Comparison of ENCODE assay signal across 13 cellular contexts in genomic region chr9:15349892-15350761, GRCh38. TPM values are rescaled to one million over a fixed set of nuclear protein-coding genes. Genes with fewer than 3 reads are reported as not detected.
A peak's percentile ranks its signal among the peaks of the same experiment; 100 is the strongest.
DNase-seq lines count a peak whose midpoint lies in the region; ATAC-seq and TF ChIP-seq lines count a peak whose summit lies in the region.
"Had no signal": no experiment of that assay in that cellular context is flagged by ENCODE, and none has a peak within 500 bp of the region (broad histone marks: within the 10 kb centered on the region; RNA-seq: fewer than 3 reads in every experiment).

No MANE protein-coding gene starts in this region.

- H3K9me3 Mint-ChIP-seq in Calu3 (ENCODE audit: low read depth, unreplicated experiment): no peaks in the 10 kb centered on the region
- H3K9me3 Mint-ChIP-seq: stimulated activated naive CD8-positive, alpha-beta T cell treated with anti-CD3 and anti-CD28 coated beads, Interleukin-15, Interleukin-2, amounts not matched to agents 100 ng/mL and 50 ng/mL, for 24 hours had no signal

- H3K27me3 Mint-ChIP-seq in Calu3 (ENCODE audit: unreplicated experiment): no peaks in the 10 kb centered on the region
- H3K27me3 Mint-ChIP-seq: activated naive CD8-positive, alpha-beta T cell; stimulated activated naive CD8-positive, alpha-beta T cell treated with anti-CD3 and anti-CD28 coated beads, Interleukin-15, Interleukin-2, amounts not matched to agents 100 ng/mL and 50 ng/mL, for 24 hours had no signal

- no peak for TF ChIP-seq CTCF in Calu3 (IDR thresholded peaks at IDR 0.05; ENCODE audit: unreplicated experiment)
- TF ChIP-seq CTCF in mucosa of descending colon (IDR thresholded peaks at IDR 0.05): no peak

- no peaks in the 10 kb centered on the region for H3K9me3 ChIP-seq in mucosa of descending colon
- H3K9me3 ChIP-seq: lower lobe of right lung had no signal

- no peaks in the 10 kb centered on the region for H3K36me3 ChIP-seq in mucosa of descending colon (ENCODE audit: low read depth)
- H3K36me3 ChIP-seq: lower lobe of right lung had no signal

- no peaks in the 10 kb centered on the region for H3K36me3 Mint-ChIP-seq in Calu3 (ENCODE audit: insufficient read depth, unreplicated experiment)
- H3K36me3 Mint-ChIP-seq: activated naive CD8-positive, alpha-beta T cell had no signal

- BruUV-seq in Calu3 (replicated peaks; lab: Mats Ljungman, UMichigan): no TSS peak

- no peak overlapping the region for H3K4me3 ChIP-seq in mucosa of descending colon
- H3K4me3 ChIP-seq: lower lobe of right lung had no signal

- peaks cover 7% of the 10 kb centered on the region for H3K4me1 Mint-ChIP-seq in Calu3 (ENCODE audit: low read depth, unreplicated experiment)

- DNase-seq in Calu3 (peak; percentile 29), HS-27A (ENCODE audit: low read depth) (peak; percentile 27), SHP77 treated with DMSO at 0.1 percent for 48 hours (lab: John Stamatoyannopoulos, UW) (peak; percentile 20), mucosa of descending colon (peak in 1 of 3 donors; percentile 69), SW 1271 (lab: John Stamatoyannopoulos, UW) (no peak)
- no peak for DNase-seq in activated CD8-positive, alpha-beta memory T cell treated with anti-CD3 and anti-CD28 coated beads for 24 hours
- DNase-seq: lower lobe of right lung, NCI-H187 treated with DMSO at 0.1 percent for 48 hours, right cardiac atrium had no signal

- CTCF ChIA-PET in Calu3 (lab: Charles Lee): no interaction called here

- peak; percentile 88 for ATAC-seq in mucosa of descending colon
- no peak for ATAC-seq in HG03045 (IDR thresholded peaks at IDR 0.05; ENCODE audit: unreplicated experiment)
- ATAC-seq in HG03442 (IDR thresholded peaks at IDR 0.05; ENCODE audit: unreplicated experiment): no peak
- ATAC-seq: lower lobe of right lung, right cardiac atrium had no signal

- no peak overlapping the region for H3K4me3 Mint-ChIP-seq in Calu3 (ENCODE audit: low read depth, unreplicated experiment)
- H3K4me3 Mint-ChIP-seq: activated naive CD8-positive, alpha-beta T cell; stimulated activated naive CD8-positive, alpha-beta T cell treated with anti-CD3 and anti-CD28 coated beads, Interleukin-15, Interleukin-2, amounts not matched to agents 100 ng/mL and 50 ng/mL, for 24 hours had no signal

- no peak overlapping the region for H3K27ac Mint-ChIP-seq in Calu3 (ENCODE audit: unreplicated experiment)
- H3K27ac Mint-ChIP-seq: activated naive CD8-positive, alpha-beta T cell; stimulated activated naive CD8-positive, alpha-beta T cell treated with anti-CD3 and anti-CD28 coated beads, Interleukin-15, Interleukin-2, amounts not matched to agents 100 ng/mL and 50 ng/mL, for 24 hours had no signal

- intact Hi-C loops in Calu3 (cut with micrococcal nuclease; ENCODE audit: unreplicated experiment) (no loop called here), mucosa of descending colon (cut with DNase I, micrococcal nuclease) (loop anchor here in 1 of 2 donors (10.0 kb wide), 1 partner anchor 75 kb away; no protein-coding TSS in a partner anchor)

- peaks cover 6% of the 10 kb centered on the region for H3K4me1 ChIP-seq in mucosa of descending colon (ENCODE audit: low read depth)
- H3K4me1 ChIP-seq: lower lobe of right lung had no signal

RNA-seq across cellular contexts. Expression of gene TTC39B, which starts 43.1 kb away (rescaled TPM):
- total RNA-seq in Calu3 (2022) (6.0 and 7.5 TPM in 2 replicates), mucosa of descending colon (10 to 100 TPM; 36.9 to 48.0 (median 43.8) TPM)

Comparison
In these comparisons a context has a peak if more than half of its experiments do, and no peak if none do; other contexts are left out.
1. DNase-seq: peak in Calu3 (single experiment), HS-27A (single experiment) and SHP77 treated with DMSO at 0.1 percent for 48 hours (single experiment); none in SW 1271 (0 of 2) and activated CD8-positive, alpha-beta memory T cell treated with anti-CD3 and anti-CD28 coated beads for 24 hours (single experiment).